8 cellular contexts compared by ENCODE assay signal in genomic region chr19:1885398-1886119, GRCh38. TPM values are rescaled to one million over a fixed set of nuclear protein-coding genes. Genes with fewer than 3 reads are reported as not detected.
A peak's percentile ranks its signal among the peaks of the same experiment; 100 is the strongest.
DNase-seq lines count a peak whose midpoint lies in the region; ATAC-seq lines count a peak whose summit lies in the region.
"Not testable (repeated sequence)": the region's sequence is repeated elsewhere in the genome, so short reads cannot be mapped to it uniquely, and the experiment has no call there.

Gene ABHD17A, minus strand, starts transcription at chr19:1885496. Its CDS starts 3,930 bp downstream, at chr19:1881566.

- peaks cover 28 to 37% (median 35%) of the 10 kb centered on the region in 3 donors for H3K4me1 Mint-ChIP-seq in T-cell

- not testable (repeated sequence) for H3K9me3 Mint-ChIP-seq in T-cell

- H3K27me3 Mint-ChIP-seq in T-cell: not testable (repeated sequence)

- DNase-seq in GDM1 (lab: John Stamatoyannopoulos, UW) (peak; percentile 90), NCI-H146 (lab: John Stamatoyannopoulos, UW) (peak; percentile 87), T-cell (peak; percentile 89 to 97 (median 94)), glomerular visceral epithelial cell (ENCODE audit: extremely low spot score) (peak; percentile 94), occipital lobe (lab: John Stamatoyannopoulos, UW) (peak; percentile 89), substantia nigra (lab: John Stamatoyannopoulos, UW) (peak; percentile 20 to 97 (median 89))
- DNase-seq in activated naive CD8-positive, alpha-beta T cell treated with anti-CD3 and anti-CD28 coated beads, Interleukin-2, amount 50 U/mL, for 16 hours (ENCODE audit: low read depth, low spot score): peak; percentile 86

- peak; percentile 82 for ATAC-seq in HG02623 (IDR thresholded peaks at IDR 0.05; ENCODE audit: unreplicated experiment)
- peak; percentile 73 to 87 (median 78) for ATAC-seq in T-cell (replicated peaks in 1 of 4)

- CTCF ChIA-PET in T-cell (lab: Charles Lee): interaction anchor here (0.6 to 0.7 kb wide), 2 partner anchors 18 to 37 kb away, joined by 4 to 6 read pairs; no protein-coding TSS in a partner anchor

- peak within 1 kb of the TSS; percentile 95 to 99 for H3K27ac Mint-ChIP-seq in T-cell

- H3K4me3 Mint-ChIP-seq in T-cell: peak within 1 kb of the TSS; percentile 94 to 99 (median 97)

- POLR2A ChIA-PET in T-cell (lab: Charles Lee): interaction anchor here in 1 of 2 donors (0.6 kb wide), 2 partner anchors 12 to 16 kb away, joined by 3 to 5 read pairs; no protein-coding TSS in a partner anchor

- H3K27ac ChIP-seq in substantia nigra (ENCODE audit: low read depth, low read length, poor library complexity, severe bottlenecking): peak within 1 kb of the TSS; percentile 98

- peaks cover 11% of the 10 kb centered on the region for H3K36me3 Mint-ChIP-seq in T-cell

RNA-seq across cellular contexts. Expression of gene ABHD17A, which starts in this region (rescaled TPM):
- 100 to 1,000 TPM; 136 to 185 (median 151) TPM for total RNA-seq in T-cell
- 50.5 TPM for total RNA-seq in occipital lobe

Comparison
In these comparisons a context has a peak if more than half of its experiments do, and no peak if none do; other contexts are left out.
1. Peak in every context shown above with its lines: DNase-seq, ATAC-seq and H3K27ac ChIP-seq.